In the genomic region with DNA sequence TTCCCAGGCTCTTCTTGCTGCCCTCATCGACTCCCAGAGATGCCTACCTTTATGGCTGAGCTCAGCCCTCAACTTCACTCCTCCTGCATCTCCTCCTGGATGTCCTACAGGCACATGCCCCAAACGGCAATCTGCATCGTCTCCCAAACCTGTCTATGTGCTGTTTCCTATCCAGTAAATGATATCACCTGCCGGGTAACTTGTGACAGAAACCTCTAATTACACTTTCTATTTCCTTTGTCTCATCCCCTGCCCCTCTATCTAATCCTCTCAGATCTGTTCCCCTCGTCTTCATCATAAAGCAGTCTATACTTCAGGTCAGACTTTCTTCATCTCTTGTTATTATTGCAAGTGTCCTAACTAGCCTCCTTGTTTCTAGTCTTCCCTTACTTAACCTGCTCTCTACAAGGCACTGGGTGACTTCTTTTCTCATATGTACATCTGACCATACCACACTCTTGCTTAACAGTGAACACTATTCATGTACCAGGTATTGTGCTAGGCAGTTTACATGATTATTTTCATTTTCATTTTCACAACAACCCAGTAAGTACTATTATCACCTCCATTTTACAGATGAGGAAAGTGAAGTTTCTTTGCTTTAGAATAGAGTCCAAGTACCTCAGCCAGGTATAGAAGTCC, we compare ENCODE assay signal across 22 cellular contexts. TPM values are rescaled to one million over a fixed set of nuclear protein-coding genes. Genes with fewer than 3 reads are reported as not detected.
DNase-seq lines count a peak whose midpoint lies in the region; ATAC-seq and FAIRE-seq lines count a peak whose summit lies in the region.
"Had no signal": no experiment of that assay in that cellular context is flagged by ENCODE, and none has a peak within 500 bp of the region (broad histone marks: within the 10 kb centered on the region; RNA-seq: fewer than 3 reads in every experiment).

No MANE protein-coding gene starts in this region.

- no CpG with 5 or more reads among the region's 5 CpGs for WGBS in mesendoderm (ENCODE audit: extremely low coverage, insufficient coverage, low lambda C conversion rate)

- peak in 1 of 2 donors; percentile 60 for ATAC-seq in activated naive CD4-positive, alpha-beta T cell treated with anti-CD3 and anti-CD28 coated beads, Interleukin-2, amount 50 U/mL, for 72 hours
- peak; percentile 92 to 94 for ATAC-seq in natural killer cell treated with Interleukin-12 subunit alpha and Interleukin-12 subunit beta and Interleukin-15 and Interleukin-18, amount 100 ng/mL, for 72 hours
- no peak for ATAC-seq in HG02588 (IDR thresholded peaks at IDR 0.05; ENCODE audit: unreplicated experiment)

- H3K27ac Mint-ChIP-seq in activated CD4-positive, alpha-beta T cell treated with anti-CD3 and anti-CD28 coated beads, Interleukin-2, amount 10 ng/mL, durations not matched to agents 7 days and 5 days, result peak overlapping the region; percentile 84
- H3K27ac Mint-ChIP-seq in activated naive CD4-positive, alpha-beta T cell treated with anti-CD3 and anti-CD28 coated beads, Interleukin-2, amount 50 U/mL, for 72 hours, result peak overlapping the region; percentile 35 to 51
- peak overlapping the region; percentile 84 to 88 for H3K27ac Mint-ChIP-seq in natural killer cell treated with Interleukin-12 subunit alpha and Interleukin-12 subunit beta and Interleukin-15 and Interleukin-18, amount 100 ng/mL, for 72 hours
- H3K27ac Mint-ChIP-seq: nephron had no signal

- H4K8ac ChIP-seq in mesendoderm (ENCODE audit: low read depth, low read length), result no peak overlapping the region

- no peak overlapping the region for H3K4ac ChIP-seq in mesendoderm (ENCODE audit: low read depth, low read length)

- H3K23ac ChIP-seq in mesendoderm (ENCODE audit: low read length), result no peak overlapping the region

- H3K36me3 Mint-ChIP-seq in activated CD4-positive, alpha-beta T cell treated with anti-CD3 and anti-CD28 coated beads, Interleukin-2, amount 10 ng/mL, durations not matched to agents 7 days and 5 days (ENCODE audit: low read depth), result peaks cover 36% of the 10 kb centered on the region
- H3K36me3 Mint-ChIP-seq in activated naive CD4-positive, alpha-beta T cell treated with anti-CD3 and anti-CD28 coated beads, Interleukin-2, amount 50 U/mL, for 72 hours, result peaks cover 4 to 12% of the 10 kb centered on the region in 2 donors
- H3K36me3 Mint-ChIP-seq in natural killer cell treated with Interleukin-12 subunit alpha and Interleukin-12 subunit beta and Interleukin-15 and Interleukin-18, amount 100 ng/mL, for 72 hours, result peaks cover 3% of the 10 kb centered on the region

- CTCF ChIA-PET in activated CD4-positive, alpha-beta T cell treated with anti-CD3 and anti-CD28 coated beads, Interleukin-2, amount 10 ng/mL, durations not matched to agents 7 days and 5 days (lab: Charles Lee), result interaction anchor here (0.8 kb wide), 1 partner anchor 10 kb away, joined by 3 read pairs; no protein-coding TSS in a partner anchor

- no peak overlapping the region for H3K4me3 ChIP-seq in mesendoderm (ENCODE audit: low read length)
- H3K4me3 ChIP-seq: BLaER1 treated with 17β-estradiol and CSF1 and Interleukin-3, amounts not matched to agents 10 nM and 100 nM; GM23248; lung had no signal

- no peaks in the 10 kb centered on the region for H3K9me3 Mint-ChIP-seq in activated CD4-positive, alpha-beta T cell treated with anti-CD3 and anti-CD28 coated beads, Interleukin-2, amount 10 ng/mL, durations not matched to agents 7 days and 5 days
- no peaks in the 10 kb centered on the region for H3K9me3 Mint-ChIP-seq in activated naive CD4-positive, alpha-beta T cell treated with anti-CD3 and anti-CD28 coated beads, Interleukin-2, amount 50 U/mL, for 72 hours
- H3K9me3 Mint-ChIP-seq in natural killer cell treated with Interleukin-12 subunit alpha and Interleukin-12 subunit beta and Interleukin-15 and Interleukin-18, amount 100 ng/mL, for 72 hours, result no peaks in the 10 kb centered on the region
- H3K9me3 Mint-ChIP-seq: nephron had no signal

- H3K4me1 ChIP-seq in mesendoderm (ENCODE audit: control insufficient read depth, low read depth, low read length), result no peaks in the 10 kb centered on the region

- H3K9ac ChIP-seq in mesendoderm (ENCODE audit: low read length), result no peak overlapping the region
- H3K9ac ChIP-seq: BLaER1 treated with 17β-estradiol and CSF1 and Interleukin-3, amounts not matched to agents 10 nM and 100 nM; GM23248 had no signal

- no peaks in the 10 kb centered on the region for H3K79me2 ChIP-seq in mesendoderm (ENCODE audit: control insufficient read depth, insufficient read depth, low read length)

- H3K27ac ChIP-seq in mesendoderm (ENCODE audit: low read depth, low read length), result no peak overlapping the region
- H3K27ac ChIP-seq: BLaER1 treated with 17β-estradiol and CSF1 and Interleukin-3, amounts not matched to agents 10 nM and 100 nM; GM23248 had no signal

- no peak overlapping the region for H2BK5ac ChIP-seq in mesendoderm (ENCODE audit: low read length)

- no peaks in the 10 kb centered on the region for H3K36me3 ChIP-seq in mesendoderm (ENCODE audit: control insufficient read depth, insufficient read depth, low read length)

- H3K4me2 ChIP-seq in mesendoderm (ENCODE audit: low read length), result no peak overlapping the region
- H3K4me2 ChIP-seq: BLaER1 treated with 17β-estradiol and CSF1 and Interleukin-3, amounts not matched to agents 10 nM and 100 nM had no signal

- no peak overlapping the region for H2AK5ac ChIP-seq in mesendoderm (ENCODE audit: low read length)

- no peak overlapping the region for H4K5ac ChIP-seq in mesendoderm (ENCODE audit: low read length)

- POLR2A ChIA-PET in activated CD4-positive, alpha-beta T cell treated with anti-CD3 and anti-CD28 coated beads, Interleukin-2, amount 10 ng/mL, durations not matched to agents 7 days and 5 days (lab: Charles Lee), result no interaction called here

- no peak overlapping the region for H3K4me3 Mint-ChIP-seq in activated CD4-positive, alpha-beta T cell treated with anti-CD3 and anti-CD28 coated beads, Interleukin-2, amount 10 ng/mL, durations not matched to agents 7 days and 5 days
- H3K4me3 Mint-ChIP-seq in natural killer cell treated with Interleukin-12 subunit alpha and Interleukin-12 subunit beta and Interleukin-15 and Interleukin-18, amount 100 ng/mL, for 72 hours, result peak overlapping the region; percentile 82
- H3K4me3 Mint-ChIP-seq: nephron had no signal

- H3K4me1 Mint-ChIP-seq in activated CD4-positive, alpha-beta T cell treated with anti-CD3 and anti-CD28 coated beads, Interleukin-2, amount 10 ng/mL, durations not matched to agents 7 days and 5 days, result peaks cover 31% of the 10 kb centered on the region
- H3K4me1 Mint-ChIP-seq in natural killer cell treated with Interleukin-12 subunit alpha and Interleukin-12 subunit beta and Interleukin-15 and Interleukin-18, amount 100 ng/mL, for 72 hours (ENCODE audit: low read depth in 2 of 2), result peaks cover 44% of the 10 kb centered on the region in 2 donors
- H3K4me1 Mint-ChIP-seq: nephron had no signal

- FAIRE-seq in GM19239 (lab: Jason Lieb, UNC), result peak; percentile 72
- FAIRE-seq: colon, endometrium, HTR-8/SVneo had no signal

- no peak for DNase-seq in activated CD4-positive, alpha-beta T cell treated with anti-CD3 and anti-CD28 coated beads, Interleukin-2, amount 10 ng/mL, durations not matched to agents 7 days and 5 days
- DNase-seq in activated CD4-positive, alpha-beta T cell treated with anti-CD3 and anti-CD28 coated beads, Interleukin-2, amount 50 U/mL, for 48 hours, result no peak
- DNase-seq in GM19239 (ENCODE audit: insufficient read length, low spot score) (no peak), mesendoderm (no peak), 8988T (no peak)
- no peak for DNase-seq in activated naive CD4-positive, alpha-beta T cell treated with anti-CD3 and anti-CD28 coated beads, Interleukin-2, amount 50 U/mL, for 72 hours (ENCODE audit: low spot score in 2 of 2)
- DNase-seq in natural killer cell treated with Interleukin-12 subunit alpha and Interleukin-12 subunit beta and Interleukin-15 and Interleukin-18, amount 100 ng/mL, for 72 hours (ENCODE audit: low spot score), result no peak
- DNase-seq: activated CD4-positive, alpha-beta T cell treated with anti-CD3 and anti-CD28 coated beads for 48 hours; activated effector memory CD4-positive, alpha-beta T cell treated with Interleukin-2 at 50 U/mL for 16 hours; DMS53; GM23248; islet precursor cell; NCI-H748 treated with DMSO at 0.1 percent for 48 hours; T1000; trophoblast cell had no signal

- no peak overlapping the region for H2BK120ac ChIP-seq in mesendoderm (ENCODE audit: low read depth, low read length)

- H3K79me1 ChIP-seq in mesendoderm (ENCODE audit: low read length), result no peaks in the 10 kb centered on the region

- no peaks in the 10 kb centered on the region for H3K27me3 Mint-ChIP-seq in activated CD4-positive, alpha-beta T cell treated with anti-CD3 and anti-CD28 coated beads, Interleukin-2, amount 10 ng/mL, durations not matched to agents 7 days and 5 days
- no peaks in the 10 kb centered on the region for H3K27me3 Mint-ChIP-seq in natural killer cell treated with Interleukin-12 subunit alpha and Interleukin-12 subunit beta and Interleukin-15 and Interleukin-18, amount 100 ng/mL, for 72 hours

- no peaks in the 10 kb centered on the region for H3K27me3 ChIP-seq in mesendoderm (ENCODE audit: insufficient read depth, low read length, poor library complexity)
- H3K27me3 ChIP-seq: BLaER1 treated with 17β-estradiol and CSF1 and Interleukin-3, amounts not matched to agents 10 nM and 100 nM had no signal

- H2BK15ac ChIP-seq in mesendoderm (replicated peaks; ENCODE audit: low read depth), result no peak overlapping the region

- no peak overlapping the region for H3K18ac ChIP-seq in mesendoderm (ENCODE audit: low read length)

- no peak overlapping the region for H3K56ac ChIP-seq in mesendoderm (ENCODE audit: low read length)

RNA-seq across cellular contexts. Expression of a gene that starts 21.9 kb away (rescaled TPM):
- total RNA-seq in activated CD4-positive, alpha-beta T cell treated with anti-CD3 and anti-CD28 coated beads, Interleukin-2, amount 10 ng/mL, durations not matched to agents 7 days and 5 days, result 1 to 10 TPM; 2.5 to 3.2 TPM
- 1 to 10 TPM; 1.5 to 2.7 TPM for total RNA-seq in activated naive CD4-positive, alpha-beta T cell treated with anti-CD3 and anti-CD28 coated beads, Interleukin-2, amount 50 U/mL, for 72 hours
- total RNA-seq in natural killer cell treated with Interleukin-12 subunit alpha and Interleukin-12 subunit beta and Interleukin-15 and Interleukin-18, amount 100 ng/mL, for 72 hours, result 1 to 10 TPM; 5.2 to 7.2 TPM
- 0.18 TPM for polyA plus RNA-seq in mesendoderm (2013, experiment 1 of 2)
- 0.28 TPM for polyA plus RNA-seq in mesendoderm (2013, experiment 2 of 2)
- polyA plus RNA-seq: GM23248 had no signal

RNA-seq across cellular contexts. Expression of a gene that starts 48.1 kb away (rescaled TPM):
- total RNA-seq in activated CD4-positive, alpha-beta T cell treated with anti-CD3 and anti-CD28 coated beads, Interleukin-2, amount 10 ng/mL, durations not matched to agents 7 days and 5 days, result 100 to 1,000 TPM; 326 to 344 TPM
- 100 to 1,000 TPM; 271 to 326 TPM for total RNA-seq in activated naive CD4-positive, alpha-beta T cell treated with anti-CD3 and anti-CD28 coated beads, Interleukin-2, amount 50 U/mL, for 72 hours
- total RNA-seq in natural killer cell treated with Interleukin-12 subunit alpha and Interleukin-12 subunit beta and Interleukin-15 and Interleukin-18, amount 100 ng/mL, for 72 hours, result 100 to 1,000 TPM; 333 to 668 TPM
- 47.4 TPM for polyA plus RNA-seq in mesendoderm (2013, experiment 1 of 2)
- polyA plus RNA-seq in mesendoderm (2013, experiment 2 of 2), result 47.6 TPM
- total RNA-seq: GM23248 had no signal
